28 cellular contexts compared by ENCODE assay signal in genomic region chr7:45601816-45602540, GRCh38. TPM values are rescaled to one million over a fixed set of nuclear protein-coding genes. Genes with fewer than 3 reads are reported as not detected.
DNase-seq lines count a peak whose midpoint lies in the region; ATAC-seq and TF ChIP-seq lines count a peak whose summit lies in the region.
"Had no signal": no experiment of that assay in that cellular context is flagged by ENCODE, and none has a peak within 500 bp of the region (broad histone marks: within the 10 kb centered on the region; RNA-seq: fewer than 3 reads in every experiment).

No MANE protein-coding gene starts in this region.

- H3K27ac Mint-ChIP-seq in activated CD4-positive, alpha-beta memory T cell treated with anti-CD3 and anti-CD28 coated beads, Interleukin-2, amount 10 ng/mL, durations not matched to agents 7 days and 5 days, result no peak overlapping the region
- no peak overlapping the region for H3K27ac Mint-ChIP-seq in natural killer cell treated with Interleukin-12 subunit alpha and Interleukin-12 subunit beta and Interleukin-15 and Interleukin-18, amount 100 ng/mL, for 72 hours
- H3K27ac Mint-ChIP-seq: activated naive CD8-positive, alpha-beta T cell treated with anti-CD3 and anti-CD28 coated beads for 36 hours; CD4-positive, alpha-beta memory T cell; effector memory CD8-positive, alpha-beta T cell; stimulated activated naive B cell treated with anti-CD40 and anti-IgM and Interleukin-4, amounts not matched to agents 10 μg/mL and 1 μg/mL and 100 μg/mL, for 72 hours; T-helper 1 cell treated with Interleukin-12 subunit alpha and Interleukin-12 subunit beta and Interleukin-4 antibody, amounts not matched to agents 30 μg/mL and 1 μg/mL, for 36 hours had no signal

- H3K27me3 Mint-ChIP-seq in activated CD4-positive, alpha-beta memory T cell treated with anti-CD3 and anti-CD28 coated beads, Interleukin-2, amount 10 ng/mL, durations not matched to agents 7 days and 5 days, result no peaks in the 10 kb centered on the region
- peaks cover 7 to 12% of the 10 kb centered on the region in 2 donors for H3K27me3 Mint-ChIP-seq in natural killer cell treated with Interleukin-12 subunit alpha and Interleukin-12 subunit beta and Interleukin-15 and Interleukin-18, amount 100 ng/mL, for 72 hours

- no peaks in the 10 kb centered on the region for H3K4me1 Mint-ChIP-seq in activated CD4-positive, alpha-beta memory T cell treated with anti-CD3 and anti-CD28 coated beads, Interleukin-2, amount 10 ng/mL, durations not matched to agents 7 days and 5 days
- no peaks in the 10 kb centered on the region for H3K4me1 Mint-ChIP-seq in natural killer cell treated with Interleukin-12 subunit alpha and Interleukin-12 subunit beta and Interleukin-15 and Interleukin-18, amount 100 ng/mL, for 72 hours (ENCODE audit: low read depth in 2 of 2)
- H3K4me1 Mint-ChIP-seq: activated naive CD8-positive, alpha-beta T cell treated with anti-CD3 and anti-CD28 coated beads for 36 hours; CD4-positive, alpha-beta memory T cell; stimulated activated naive B cell treated with anti-CD40 and anti-IgM and Interleukin-4, amounts not matched to agents 10 μg/mL and 1 μg/mL and 100 μg/mL, for 72 hours had no signal

- no peaks in the 10 kb centered on the region for H3K9me3 Mint-ChIP-seq in activated CD4-positive, alpha-beta memory T cell treated with anti-CD3 and anti-CD28 coated beads, Interleukin-2, amount 10 ng/mL, durations not matched to agents 7 days and 5 days
- H3K9me3 Mint-ChIP-seq in natural killer cell treated with Interleukin-12 subunit alpha and Interleukin-12 subunit beta and Interleukin-15 and Interleukin-18, amount 100 ng/mL, for 72 hours, result no peaks in the 10 kb centered on the region
- H3K9me3 Mint-ChIP-seq: activated naive CD8-positive, alpha-beta T cell treated with anti-CD3 and anti-CD28 coated beads for 36 hours; effector memory CD8-positive, alpha-beta T cell; T-helper 1 cell treated with Interleukin-12 subunit alpha and Interleukin-12 subunit beta and Interleukin-4 antibody, amounts not matched to agents 30 μg/mL and 1 μg/mL, for 36 hours had no signal

- TF ChIP-seq CTCF in left ventricle myocardium inferior (IDR thresholded peaks at IDR 0.05; ENCODE audit: borderline replicate concordance) (no peak), upper lobe of right lung (IDR thresholded peaks at IDR 0.05) (no peak), smooth muscle cell (IDR thresholded peaks at IDR 0.05; ENCODE audit: borderline replicate concordance, insufficient read depth, poor library complexity, severe bottlenecking) (no peak), BE2C (IDR thresholded peaks at IDR 0.05; ENCODE audit: low read depth, low read length) (no peak)

- 96% methylated on average over 5 of the region's 6 CpGs for WGBS in smooth muscle cell (ENCODE audit: low lambda C conversion rate)

- no peaks in the 10 kb centered on the region for H3F3A ChIP-seq in smooth muscle cell (ENCODE audit: low read depth)

- H3K36me3 Mint-ChIP-seq in activated CD4-positive, alpha-beta memory T cell treated with anti-CD3 and anti-CD28 coated beads, Interleukin-2, amount 10 ng/mL, durations not matched to agents 7 days and 5 days (ENCODE audit: low read depth), result no peaks in the 10 kb centered on the region
- no peaks in the 10 kb centered on the region for H3K36me3 Mint-ChIP-seq in natural killer cell treated with Interleukin-12 subunit alpha and Interleukin-12 subunit beta and Interleukin-15 and Interleukin-18, amount 100 ng/mL, for 72 hours
- H3K36me3 Mint-ChIP-seq: activated naive CD8-positive, alpha-beta T cell treated with anti-CD3 and anti-CD28 coated beads for 36 hours; CD4-positive, alpha-beta memory T cell; stimulated activated naive B cell treated with anti-CD40 and anti-IgM and Interleukin-4, amounts not matched to agents 10 μg/mL and 1 μg/mL and 100 μg/mL, for 72 hours had no signal

- POLR2A ChIA-PET in activated CD4-positive, alpha-beta memory T cell treated with anti-CD3 and anti-CD28 coated beads, Interleukin-2, amount 10 ng/mL, durations not matched to agents 7 days and 5 days (lab: Charles Lee), result no interaction called here

- no peaks in the 10 kb centered on the region for H3K27me3 ChIP-seq in left ventricle myocardium inferior (ENCODE audit: low read depth)
- no peaks in the 10 kb centered on the region for H3K27me3 ChIP-seq in upper lobe of right lung
- H3K27me3 ChIP-seq in smooth muscle cell (ENCODE audit: low read depth), result no peaks in the 10 kb centered on the region
- H3K27me3 ChIP-seq in BE2C, result no peaks in the 10 kb centered on the region

- H3K4me1 ChIP-seq in left ventricle myocardium inferior, result peaks cover 12% of the 10 kb centered on the region
- no peaks in the 10 kb centered on the region for H3K4me1 ChIP-seq in upper lobe of right lung
- H3K4me1 ChIP-seq in smooth muscle cell (ENCODE audit: low read depth), result no peaks in the 10 kb centered on the region
- H3K4me1 ChIP-seq in BE2C, result no peaks in the 10 kb centered on the region

- H3K4me2 ChIP-seq in smooth muscle cell, result no peak overlapping the region
- H3K4me2 ChIP-seq: PC-9 had no signal

- peak; percentile 44 to 58 for ATAC-seq in natural killer cell treated with Interleukin-12 subunit alpha and Interleukin-12 subunit beta and Interleukin-15 and Interleukin-18, amount 100 ng/mL, for 72 hours
- peak; percentile 23 for ATAC-seq in upper lobe of right lung
- ATAC-seq: effector memory CD8-positive, alpha-beta T cell; SK-N-SH treated with all-trans-retinoic acid at 6 μM for 48 hours; stimulated activated naive B cell treated with anti-CD40 and anti-IgM and Interleukin-4, amounts not matched to agents 10 μg/mL and 1 μg/mL and 100 μg/mL, for 72 hours had no signal

- DNase-seq in cardiac septum (ENCODE audit: low spot score) (peak; percentile 73), left ventricle myocardium inferior (no peak), upper lobe of right lung (peak; percentile 53), smooth muscle cell (lab: John Stamatoyannopoulos, UW; ENCODE audit: unreplicated experiment) (no peak), NCI-H1092 (lab: John Stamatoyannopoulos, UW) (no peak), BE2C (no peak)
- DNase-seq in activated CD4-positive, alpha-beta memory T cell treated with anti-CD3 and anti-CD28 coated beads, Interleukin-2, amount 10 ng/mL, durations not matched to agents 7 days and 5 days, result peak; percentile 10
- peak; percentile 56 for DNase-seq in natural killer cell treated with Interleukin-12 subunit alpha and Interleukin-12 subunit beta and Interleukin-15 and Interleukin-18, amount 100 ng/mL, for 72 hours (ENCODE audit: low spot score)
- DNase-seq: activated gamma-delta T cell; activated naive CD8-positive, alpha-beta T cell treated with anti-CD3 and anti-CD28 coated beads for 36 hours; AML-193; anterior cingulate cortex; CD4-positive, alpha-beta memory T cell; effector memory CD8-positive, alpha-beta T cell; erythroblast; glutamatergic neuron; GOT3; Karpas-422; mesendoderm; NCI-H1436; NCI-H2081 treated with DMSO at 0.1 percent for 48 hours; NCI-H345; NCI-H69; PC-9; Right ventricle myocardium superior; stimulated activated naive B cell treated with anti-CD40 and anti-IgM and Interleukin-4, amounts not matched to agents 10 μg/mL and 1 μg/mL and 100 μg/mL, for 72 hours had no signal

- H3K36me3 ChIP-seq in left ventricle myocardium inferior (no peaks in the 10 kb centered on the region), upper lobe of right lung (no peaks in the 10 kb centered on the region), smooth muscle cell (ENCODE audit: low read depth) (no peaks in the 10 kb centered on the region), BE2C (no peaks in the 10 kb centered on the region)

- H3K9me3 ChIP-seq in left ventricle myocardium inferior (replicated peaks), result peaks cover 23% of the 10 kb centered on the region
- no peaks in the 10 kb centered on the region for H3K9me3 ChIP-seq in upper lobe of right lung
- no peaks in the 10 kb centered on the region for H3K9me3 ChIP-seq in smooth muscle cell (replicated peaks; ENCODE audit: low read depth)
- H3K9me3 ChIP-seq in BE2C, result no peaks in the 10 kb centered on the region

- intact Hi-C loops in cardiac septum (cut with DNase I), result no loop called here
- intact Hi-C loops in left ventricle myocardium inferior (cut with micrococcal nuclease), result no loop called here
- intact Hi-C loops in upper lobe of right lung (cut with DNase I), result no loop called here

- no peak overlapping the region for H3K9ac ChIP-seq in smooth muscle cell (ENCODE audit: low read depth)

- no peak overlapping the region for H3K27ac ChIP-seq in left ventricle myocardium inferior (replicated peaks)
- H3K27ac ChIP-seq in upper lobe of right lung, result no peak overlapping the region
- H3K27ac ChIP-seq in smooth muscle cell (ENCODE audit: low read depth), result no peak overlapping the region
- H3K27ac ChIP-seq: PC-9 had no signal

- CTCF ChIA-PET in activated CD4-positive, alpha-beta memory T cell treated with anti-CD3 and anti-CD28 coated beads, Interleukin-2, amount 10 ng/mL, durations not matched to agents 7 days and 5 days (lab: Charles Lee), result no interaction called here

- H3K79me2 ChIP-seq in smooth muscle cell (ENCODE audit: low read depth), result no peaks in the 10 kb centered on the region

- H3K4me3 ChIP-seq in left ventricle myocardium inferior (no peak overlapping the region), upper lobe of right lung (no peak overlapping the region), smooth muscle cell (no peak overlapping the region), BE2C (ENCODE audit: low read depth, low read length) (no peak overlapping the region)
- H3K4me3 ChIP-seq: PC-9 had no signal

- no peak overlapping the region for H3K4me3 Mint-ChIP-seq in activated CD4-positive, alpha-beta memory T cell treated with anti-CD3 and anti-CD28 coated beads, Interleukin-2, amount 10 ng/mL, durations not matched to agents 7 days and 5 days
- H3K4me3 Mint-ChIP-seq in natural killer cell treated with Interleukin-12 subunit alpha and Interleukin-12 subunit beta and Interleukin-15 and Interleukin-18, amount 100 ng/mL, for 72 hours, result no peak overlapping the region
- H3K4me3 Mint-ChIP-seq: activated naive CD8-positive, alpha-beta T cell treated with anti-CD3 and anti-CD28 coated beads for 36 hours; CD4-positive, alpha-beta memory T cell; effector memory CD8-positive, alpha-beta T cell; stimulated activated naive B cell treated with anti-CD40 and anti-IgM and Interleukin-4, amounts not matched to agents 10 μg/mL and 1 μg/mL and 100 μg/mL, for 72 hours; T-helper 1 cell treated with Interleukin-12 subunit alpha and Interleukin-12 subunit beta and Interleukin-4 antibody, amounts not matched to agents 30 μg/mL and 1 μg/mL, for 36 hours had no signal

- no peaks in the 10 kb centered on the region for H4K20me1 ChIP-seq in smooth muscle cell (ENCODE audit: low read depth)

- no peak overlapping the region for H2AFZ ChIP-seq in smooth muscle cell (ENCODE audit: low read depth)
- H2AFZ ChIP-seq: PC-9 had no signal

RNA-seq across cellular contexts. Expression of gene ADCY1, which starts 27.8 kb away (rescaled TPM):
- 2.9 TPM for total RNA-seq in cardiac septum
- total RNA-seq in left ventricle myocardium inferior, result 2.8 TPM
- total RNA-seq in activated CD4-positive, alpha-beta memory T cell treated with anti-CD3 and anti-CD28 coated beads, Interleukin-2, amount 10 ng/mL, durations not matched to agents 7 days and 5 days, result 1 to 10 TPM; 3.9 to 4.3 TPM
- total RNA-seq in natural killer cell treated with Interleukin-12 subunit alpha and Interleukin-12 subunit beta and Interleukin-15 and Interleukin-18, amount 100 ng/mL, for 72 hours, result 1 to 10 TPM in 1 of 2 donors, under 1 TPM in 1; 0.10 to 1.4 TPM
- total RNA-seq in upper lobe of right lung, result 3.9 TPM
- total RNA-seq in smooth muscle cell, result 0.22 and 2.5 TPM in 2 replicates
- 0.71 TPM in 1 of 2 replicates, not detected in the other for polyA plus RNA-seq in smooth muscle cell
- polyA plus RNA-seq in BE2C (2012; ENCODE audit: insufficient read depth, insufficient read length, low read depth), result 2.5 TPM
- total RNA-seq: CD4-positive, alpha-beta memory T cell; PC-9 had no signal

Comparison
In these comparisons a context has a peak if more than half of its experiments do, and no peak if none do; other contexts are left out.
1. DNase-seq: peak in cardiac septum (single experiment), activated CD4-positive, alpha-beta memory T cell treated with anti-CD3 and anti-CD28 coated beads, Interleukin-2, amount 10 ng/mL, durations not matched to agents 7 days and 5 days (single experiment), natural killer cell treated with Interleukin-12 subunit alpha and Interleukin-12 subunit beta and Interleukin-15 and Interleukin-18, amount 100 ng/mL, for 72 hours (single experiment) and upper lobe of right lung (single experiment); none in left ventricle myocardium inferior (single experiment), smooth muscle cell (single experiment), NCI-H1092 (single experiment) and BE2C (single experiment).